ENCODE assay signal across 9 cellular contexts in the genomic region with DNA sequence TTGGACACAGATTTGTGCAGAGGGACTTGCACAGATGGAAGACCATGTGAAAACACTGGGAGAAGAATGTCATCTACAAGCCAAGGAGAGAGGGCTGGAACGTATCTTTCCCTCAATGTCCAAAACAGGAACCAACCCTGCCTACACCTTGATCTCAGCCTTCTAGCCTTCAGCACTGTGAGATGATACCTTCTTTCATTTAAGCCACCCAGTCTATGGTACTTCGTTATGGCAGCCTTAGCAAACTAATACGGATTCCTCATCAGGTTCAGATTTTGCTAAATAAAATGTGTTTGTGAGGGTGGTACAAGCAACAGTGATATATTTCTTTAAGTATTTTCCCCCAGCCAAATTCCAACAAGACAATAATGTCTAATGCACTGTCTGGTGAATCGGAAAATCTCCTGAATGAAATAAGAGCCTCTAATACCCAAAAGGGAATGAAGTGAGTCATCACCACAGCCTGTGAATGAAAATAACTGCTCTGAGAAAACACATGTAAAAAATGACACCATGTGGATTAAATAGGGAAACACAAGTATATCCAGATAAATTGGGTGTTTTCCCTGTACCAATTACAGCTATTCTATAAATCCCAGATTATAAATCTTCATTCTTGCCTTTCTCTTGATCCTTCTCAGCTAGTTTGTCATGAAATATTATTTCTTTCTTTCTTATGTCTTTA.
DNase-seq lines count a peak whose midpoint lies in the region; ATAC-seq and TF ChIP-seq lines count a peak whose summit lies in the region.
"Had no signal": no experiment of that assay in that cellular context is flagged by ENCODE, and none has a peak within 500 bp of the region (broad histone marks: within the 10 kb centered on the region; RNA-seq: fewer than 3 reads in every experiment).

No MANE protein-coding gene starts in this region.

- H3K27ac ChIP-seq in lung (ENCODE audit: low read depth in 1 of 2, low read length in 1 of 2) = no peak overlapping the region

- no peak for TF ChIP-seq EP300 in Ishikawa (IDR thresholded peaks at IDR 0.05; ENCODE audit: borderline replicate concordance)

- H3K36me3 ChIP-seq in lung (ENCODE audit: control insufficient read depth in 2 of 2, insufficient read depth in 2 of 2, low read length in 2 of 2) (no peaks in the 10 kb centered on the region), BE2C (no peaks in the 10 kb centered on the region)

- TF ChIP-seq CTCF in AG09309 (IDR thresholded peaks at IDR 0.05; ENCODE audit: control insufficient read depth, insufficient read depth, low read depth, low read length, missing control alignments) (no peak), cardiac fibroblast (IDR thresholded peaks at IDR 0.05; ENCODE audit: low read depth, low read length) (no peak), lung (IDR thresholded peaks at IDR 0.05; ENCODE audit: control extremely low read depth, extremely low read depth) (no peak), BE2C (IDR thresholded peaks at IDR 0.05; ENCODE audit: low read depth, low read length) (no peak)

- H3K4me3 ChIP-seq in AG09309 (ENCODE audit: control insufficient read depth, low read depth, low read length) (no peak overlapping the region), cardiac fibroblast (replicated peaks in 1 of 2; ENCODE audit: low read depth in 2 of 2, low read length in 2 of 2) (no peak overlapping the region), lung (no peak overlapping the region), BE2C (ENCODE audit: low read depth, low read length) (no peak overlapping the region)

- no peaks in the 10 kb centered on the region for H3K9me3 ChIP-seq in lung (ENCODE audit: control insufficient read depth in 2 of 2, insufficient read depth in 1 of 2, low read length in 1 of 2)
- H3K9me3 ChIP-seq in BE2C = no peaks in the 10 kb centered on the region

- DNase-seq in AG09309 (ENCODE audit: low read depth) = peak; percentile 56
- DNase-seq in cardiac fibroblast (ENCODE audit: low read depth in 2 of 2) = peak; percentile 76 to 89
- DNase-seq in lung (ENCODE audit: low spot score) = no peak
- DNase-seq in BE2C = no peak
- DNase-seq in NCI-H2171 treated with DMSO at 0.1 percent for 48 hours (lab: John Stamatoyannopoulos, UW) = no peak
- DNase-seq in NCI-H345 treated with DMSO at 0.1 percent for 48 hours (lab: John Stamatoyannopoulos, UW; ENCODE audit: unreplicated experiment) = no peak
- DNase-seq in stimulated activated naive CD8-positive, alpha-beta T cell treated with anti-CD3 and anti-CD28 coated beads, Interleukin-15, Interleukin-2, amounts not matched to agents 100 U/mL and 50 U/mL, for 24 hours = no peak
- DNase-seq: activated CD4-positive, CD25-positive, alpha-beta regulatory T cell treated with anti-CD3 and anti-CD28 coated beads, Interleukin-2, amount 50 U/mL, for 72 hours had no signal

- H3K4me1 ChIP-seq in lung (ENCODE audit: control insufficient read depth in 2 of 2, insufficient read depth in 2 of 2, low read length in 2 of 2) (no peaks in the 10 kb centered on the region), BE2C (no peaks in the 10 kb centered on the region)

- TF ChIP-seq RAD21 in Ishikawa (IDR thresholded peaks at IDR 0.05; ENCODE audit: low read depth) = peak; percentile 60

- 83 to 93% methylated on average over 4 of the region's 4 CpGs for WGBS in lung, 2 donors

- peak; percentile 27 for ATAC-seq in lung (ENCODE audit: insufficient read depth, low FRiP score)
- no peak for ATAC-seq in stimulated activated naive CD8-positive, alpha-beta T cell treated with anti-CD3 and anti-CD28 coated beads, Interleukin-15, Interleukin-2, amounts not matched to agents 100 U/mL and 50 U/mL, for 24 hours

- H3K27me3 ChIP-seq in lung (ENCODE audit: control insufficient read depth, insufficient read depth) (no peaks in the 10 kb centered on the region), BE2C (no peaks in the 10 kb centered on the region)

TF ChIP-seq in Ishikawa, 13 proteins besides CTCF, POLR2A, EP300 and RAD21:
- no peak for TF ChIP-seq TAF1 (IDR thresholded peaks at IDR 0.05; ENCODE audit: low read depth)
- no peak for TF ChIP-seq TCF12 (IDR thresholded peaks at IDR 0.05; ENCODE audit: low read depth)
- TF ChIP-seq, protein P1, sequence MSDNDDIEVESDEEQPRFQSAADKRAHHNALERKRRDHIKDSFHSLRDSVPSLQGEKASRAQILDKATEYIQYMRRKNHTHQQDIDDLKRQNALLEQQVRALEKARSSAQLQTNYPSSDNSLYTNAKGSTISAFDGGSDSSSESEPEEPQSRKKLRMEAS (IDR thresholded peaks at IDR 0.05) = no peak
- TF ChIP-seq YY1 (IDR thresholded peaks at IDR 0.05; ENCODE audit: low read depth) = no peak
- no peak for TF ChIP-seq EGR1 (IDR thresholded peaks at IDR 0.05)
- TF ChIP-seq CEBPB (IDR thresholded peaks at IDR 0.05) = no peak
- TF ChIP-seq TEAD4 (IDR thresholded peaks at IDR 0.05) = no peak; the same call in 1 of the 2 replicates
- TF ChIP-seq, protein P2, sequence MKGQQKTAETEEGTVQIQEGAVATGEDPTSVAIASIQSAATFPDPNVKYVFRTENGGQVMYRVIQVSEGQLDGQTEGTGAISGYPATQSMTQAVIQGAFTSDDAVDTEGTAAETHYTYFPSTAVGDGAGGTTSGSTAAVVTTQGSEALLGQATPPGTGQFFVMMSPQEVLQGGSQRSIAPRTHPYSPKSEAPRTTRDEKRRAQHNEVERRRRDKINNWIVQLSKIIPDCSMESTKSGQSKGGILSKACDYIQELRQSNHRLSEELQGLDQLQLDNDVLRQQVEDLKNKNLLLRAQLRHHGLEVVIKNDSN (IDR thresholded peaks at IDR 0.05) = no peak
- no peak for TF ChIP-seq FOXM1 (IDR thresholded peaks at IDR 0.05; ENCODE audit: borderline replicate concordance, low read depth)
- TF ChIP-seq, protein P3, sequence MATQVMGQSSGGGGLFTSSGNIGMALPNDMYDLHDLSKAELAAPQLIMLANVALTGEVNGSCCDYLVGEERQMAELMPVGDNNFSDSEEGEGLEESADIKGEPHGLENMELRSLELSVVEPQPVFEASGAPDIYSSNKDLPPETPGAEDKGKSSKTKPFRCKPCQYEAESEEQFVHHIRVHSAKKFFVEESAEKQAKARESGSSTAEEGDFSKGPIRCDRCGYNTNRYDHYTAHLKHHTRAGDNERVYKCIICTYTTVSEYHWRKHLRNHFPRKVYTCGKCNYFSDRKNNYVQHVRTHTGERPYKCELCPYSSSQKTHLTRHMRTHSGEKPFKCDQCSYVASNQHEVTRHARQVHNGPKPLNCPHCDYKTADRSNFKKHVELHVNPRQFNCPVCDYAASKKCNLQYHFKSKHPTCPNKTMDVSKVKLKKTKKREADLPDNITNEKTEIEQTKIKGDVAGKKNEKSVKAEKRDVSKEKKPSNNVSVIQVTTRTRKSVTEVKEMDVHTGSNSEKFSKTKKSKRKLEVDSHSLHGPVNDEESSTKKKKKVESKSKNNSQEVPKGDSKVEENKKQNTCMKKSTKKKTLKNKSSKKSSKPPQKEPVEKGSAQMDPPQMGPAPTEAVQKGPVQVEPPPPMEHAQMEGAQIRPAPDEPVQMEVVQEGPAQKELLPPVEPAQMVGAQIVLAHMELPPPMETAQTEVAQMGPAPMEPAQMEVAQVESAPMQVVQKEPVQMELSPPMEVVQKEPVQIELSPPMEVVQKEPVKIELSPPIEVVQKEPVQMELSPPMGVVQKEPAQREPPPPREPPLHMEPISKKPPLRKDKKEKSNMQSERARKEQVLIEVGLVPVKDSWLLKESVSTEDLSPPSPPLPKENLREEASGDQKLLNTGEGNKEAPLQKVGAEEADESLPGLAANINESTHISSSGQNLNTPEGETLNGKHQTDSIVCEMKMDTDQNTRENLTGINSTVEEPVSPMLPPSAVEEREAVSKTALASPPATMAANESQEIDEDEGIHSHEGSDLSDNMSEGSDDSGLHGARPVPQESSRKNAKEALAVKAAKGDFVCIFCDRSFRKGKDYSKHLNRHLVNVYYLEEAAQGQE (IDR thresholded peaks at IDR 0.05; ENCODE audit: low read depth) = no peak
- no peak for TF ChIP-seq NFIC (IDR thresholded peaks at IDR 0.05)
- no peak for TF ChIP-seq ZBTB7A (IDR thresholded peaks at IDR 0.05; ENCODE audit: low read depth)
- TF ChIP-seq CREB1 (IDR thresholded peaks at IDR 0.05; ENCODE audit: low read depth) = no peak

Comparison
In these comparisons a context has a peak if more than half of its experiments do, and no peak if none do; other contexts are left out.
1. DNase-seq: peak in AG09309 (single experiment) and cardiac fibroblast (2 of 2); none in lung (single experiment), BE2C (single experiment), NCI-H2171 treated with DMSO at 0.1 percent for 48 hours (single experiment), NCI-H345 treated with DMSO at 0.1 percent for 48 hours (single experiment) and stimulated activated naive CD8-positive, alpha-beta T cell treated with anti-CD3 and anti-CD28 coated beads, Interleukin-15, Interleukin-2, amounts not matched to agents 100 U/mL and 50 U/mL, for 24 hours (single experiment).